In the genomic region with DNA sequence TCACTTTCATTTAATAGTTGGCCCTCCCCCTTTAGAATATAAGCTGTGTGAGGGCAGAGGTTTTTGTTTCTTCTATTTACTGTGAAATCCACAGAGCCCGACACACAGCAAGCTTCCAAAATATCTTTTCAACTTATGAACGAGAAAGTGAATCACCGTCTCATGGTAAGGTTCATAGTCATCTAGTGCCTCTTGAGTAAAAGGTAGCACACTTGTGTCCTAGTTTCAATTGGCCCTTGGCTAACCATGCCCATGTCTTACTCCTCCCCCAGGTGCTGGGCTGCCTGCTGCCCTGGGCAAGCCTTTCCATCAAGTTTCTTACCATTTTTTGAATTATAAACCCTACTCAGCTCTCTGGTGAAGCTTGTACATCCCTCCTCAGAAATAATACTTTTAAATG, we compare ENCODE assay signal across 9 cellular contexts. TPM values are rescaled to one million over a fixed set of nuclear protein-coding genes. Genes with fewer than 3 reads are reported as not detected.
"Had no signal": no experiment of that assay in that cellular context is flagged by ENCODE, and none has a peak within 500 bp of the region (broad histone marks: within the 10 kb centered on the region; RNA-seq: fewer than 3 reads in every experiment).

No MANE protein-coding gene starts in this region.

- H3K27ac ChIP-seq: HL-60 had no signal

- ATAC-seq: K562 had no signal

- DNase-seq: GOT3, H7, HCEC 1CT, IMR-90, KG1 had no signal

- H3K4me3 ChIP-seq: K562 had no signal

RNA-seq across cellular contexts. Expression of a gene that starts 12.4 kb away (rescaled TPM):
- total RNA-seq: H4, H7, HT1080, IMR-90 had no signal
- polyA plus RNA-seq: IMR-90, K562 had no signal

RNA-seq across cellular contexts. Expression of a gene that starts 12.8 kb away (rescaled TPM):
- total RNA-seq: H4, H7, HT1080, IMR-90, K562 had no signal
- polyA plus RNA-seq: IMR-90, K562 had no signal
